Comparison of ENCODE assay signal across 13 cellular contexts in genomic region chr3:73602171-73602570, GRCh38. TPM values are rescaled to one million over a fixed set of nuclear protein-coding genes. Genes with fewer than 3 reads are reported as not detected.
DNase-seq lines count a peak whose midpoint lies in the region; TF ChIP-seq lines count a peak whose summit lies in the region.
"Had no signal": no experiment of that assay in that cellular context is flagged by ENCODE, and none has a peak within 500 bp of the region (broad histone marks: within the 10 kb centered on the region; RNA-seq: fewer than 3 reads in every experiment).

No MANE protein-coding gene starts in this region.

- H3K27ac ChIP-seq in SK-N-SH (ENCODE audit: low read depth in 2 of 2, low read length in 1 of 2): peak overlapping the region; percentile 88 to 93
- peak overlapping the region; percentile 70 for H3K27ac ChIP-seq in osteoblast (ENCODE audit: low read depth, low read length)

- TF ChIP-seq EP300 in SK-N-SH (IDR thresholded peaks at IDR 0.05; ENCODE audit: borderline replicate concordance in 1 of 2, low read depth in 1 of 2, low read length in 1 of 2): peak; percentile 59 to 97

- CTCF ChIA-PET in SK-N-SH (lab: Yijun Ruan, JAX): interaction anchor here (0.9 to 1.4 kb wide), 3 partner anchors 22 to 94 kb away, joined by 3 to 4 read pairs (median 3); partner anchors contain the start of gene PDZRN3

- TF ChIP-seq CTCF in SK-N-SH (IDR thresholded peaks at IDR 0.05) (no peak), osteoblast (IDR thresholded peaks at IDR 0.05; ENCODE audit: extremely low read depth, low read depth, low read length) (no peak)

- DNase-seq in AG20443 (ENCODE audit: low spot score) (peak; percentile 83), SK-N-SH (no peak), fibroblast of peridontal ligament (ENCODE audit: extremely low read depth) (peak; percentile 94), osteoblast (ENCODE audit: insufficient read length, low spot score, missing footprints) (no peak), posterior vena cava (ENCODE audit: low spot score) (no peak), MV-4-11 (lab: John Stamatoyannopoulos, UW) (no peak), NCI-H1092 (lab: John Stamatoyannopoulos, UW) (no peak)
- no peak for DNase-seq in activated naive CD4-positive, alpha-beta T cell treated with Interleukin-2 at 50 U/mL for 16 hours
- DNase-seq: activated CD4-positive, alpha-beta T cell treated with anti-CD3 and anti-CD28 coated beads for 36 hours; BE2C; kidney; NCI-H1930 had no signal

- H3K4me3 ChIP-seq in SK-N-SH (ENCODE audit: low read depth in 2 of 2, low read length in 1 of 2) (peak overlapping the region in 1 of 2 experiments; percentile 3; a peak in 1 of 4 replicates), osteoblast (ENCODE audit: insufficient read depth, low read length) (no peak overlapping the region)

- no peak overlapping the region for H2AFZ ChIP-seq in SK-N-SH (ENCODE audit: low read depth)
- no peak overlapping the region for H2AFZ ChIP-seq in osteoblast (ENCODE audit: low read length)

- H3K79me2 ChIP-seq in SK-N-SH (ENCODE audit: insufficient read depth) (peaks cover 65% of the 10 kb centered on the region), osteoblast (ENCODE audit: insufficient read depth, low read length) (peaks cover 19% of the 10 kb centered on the region)

- H3K27me3 ChIP-seq in SK-N-SH (ENCODE audit: insufficient read depth) (no peaks in the 10 kb centered on the region), osteoblast (ENCODE audit: insufficient read depth, low read length) (no peaks in the 10 kb centered on the region)
- H3K27me3 ChIP-seq: BE2C had no signal

- H3K4me1 ChIP-seq in SK-N-SH (ENCODE audit: control insufficient read depth in 1 of 2, insufficient read depth in 2 of 2, low read depth in 1 of 2, low read length in 1 of 2) (peaks cover 41 to 47% of the 10 kb centered on the region in 2 experiments), osteoblast (ENCODE audit: insufficient read depth, low read length) (peaks cover 57% of the 10 kb centered on the region)

- H4K20me1 ChIP-seq in SK-N-SH (ENCODE audit: insufficient read depth) (no peaks in the 10 kb centered on the region), osteoblast (ENCODE audit: insufficient read depth, low read length) (no peaks in the 10 kb centered on the region)

- no peak for TF ChIP-seq RAD21 in SK-N-SH (IDR thresholded peaks at IDR 0.05; ENCODE audit: low read length)

- 8% methylated on average over 3 of the region's 3 CpGs for WGBS in SK-N-SH (ENCODE audit: low lambda C conversion rate)

- peak overlapping the region; percentile 30; the same call in 1 of the 2 replicates for H3K9ac ChIP-seq in SK-N-SH

- H3K9me2 ChIP-seq in SK-N-SH: no peaks in the 10 kb centered on the region

- H3F3A ChIP-seq in SK-N-SH (replicated peaks; ENCODE audit: insufficient read depth): peaks cover 49% of the 10 kb centered on the region

- no peaks in the 10 kb centered on the region for H3K9me3 ChIP-seq in SK-N-SH
- no peaks in the 10 kb centered on the region for H3K9me3 ChIP-seq in osteoblast (ENCODE audit: low read depth, low read length)
- H3K9me3 ChIP-seq: BE2C had no signal

- POLR2A ChIA-PET in SK-N-SH (lab: Yijun Ruan, JAX): no interaction called here

- H3K4me2 ChIP-seq in SK-N-SH (peak overlapping the region; percentile 63), osteoblast (ENCODE audit: insufficient read depth, low read length) (peak overlapping the region; percentile 4)

- H3K36me3 ChIP-seq in SK-N-SH (replicated peaks in 1 of 2; ENCODE audit: control insufficient read depth in 1 of 2, insufficient read depth in 2 of 2, low read length in 1 of 2) (peaks cover 22 to 25% of the 10 kb centered on the region in 2 experiments), osteoblast (ENCODE audit: insufficient read depth, low read length) (peaks cover 15% of the 10 kb centered on the region)

- intact Hi-C loops in posterior vena cava (cut with DNase I): no loop called here

TF ChIP-seq in SK-N-SH, 30 proteins besides CTCF, POLR2A, EP300 and RAD21 (continues in another document):
- TF ChIP-seq TEAD4 (IDR thresholded peaks at IDR 0.05; ENCODE audit: borderline replicate concordance, insufficient read depth) (peak; percentile 91), TCF12 (IDR thresholded peaks at IDR 0.05) (peak; percentile 96), IRF3 (IDR thresholded peaks at IDR 0.05; ENCODE audit: low read depth, low read length) (no peak), YY1 (IDR thresholded peaks at IDR 0.05; ENCODE audit: low read depth) (peak; percentile 39; the same call in 1 of the 2 replicates), POLR2AphosphoS5 (IDR thresholded peaks at IDR 0.05; ENCODE audit: low read depth, low read length) (peak; percentile 79), MXI1 (IDR thresholded peaks at IDR 0.05; ENCODE audit: low read depth, low read length) (no peak), JUND (IDR thresholded peaks at IDR 0.05) (peak; percentile 92), NFIC (IDR thresholded peaks at IDR 0.05; ENCODE audit: borderline replicate concordance) (peak; percentile 99), FOXM1 (IDR thresholded peaks at IDR 0.05; ENCODE audit: low read depth) (0 out of 2 replicates have a peak, but pooled peaks have one; percentile 31), NRF1 (IDR thresholded peaks at IDR 0.05; ENCODE audit: low read depth, low read length) (no peak), REST (IDR thresholded peaks at IDR 0.05; ENCODE audit: low read depth, low read length) (no peak), SIN3A (IDR thresholded peaks at IDR 0.05; ENCODE audit: borderline replicate concordance, low read depth, low read length) (0 out of 2 replicates have a peak, but pooled peaks have one; percentile 41), FOSL2 (IDR thresholded peaks at IDR 0.05; ENCODE audit: borderline replicate concordance, low read depth) (peak; percentile 76), CHD2 (IDR thresholded peaks at IDR 0.05; ENCODE audit: low read length, partially characterized antibody) (no peak), RXRA (IDR thresholded peaks at IDR 0.05; ENCODE audit: borderline replicate concordance, low read depth) (peak; percentile 33; the same call in 1 of the 2 replicates), SMC3 (IDR thresholded peaks at IDR 0.05; ENCODE audit: low read depth, low read length) (no peak), EZH2phosphoT487 (IDR thresholded peaks at IDR 0.05; ENCODE audit: borderline replicate concordance, low read depth) (no peak), USF2 (IDR thresholded peaks at IDR 0.05; ENCODE audit: borderline replicate concordance, low read depth, low read length) (no peak), GATA2 (CRISPR knock-in tag; IDR thresholded peaks at IDR 0.05) (no peak)

RNA-seq across cellular contexts. Expression of gene PDZRN3, which starts 22.6 kb away (rescaled TPM):
- 7.9 and 10.3 TPM in 2 replicates for polyA plus RNA-seq in SK-N-SH (2012; rRNA removed)
- 13.7 and 14.2 TPM in 2 replicates for polyA plus RNA-seq in SK-N-SH (2012; cell fraction: cytosol; rRNA removed)
- 21.9 and 24.2 TPM in 2 replicates for polyA plus RNA-seq in SK-N-SH (2012; cell fraction: nucleus; rRNA removed)
- total RNA-seq in osteoblast (18.3 and 26.4 TPM in 2 replicates), posterior vena cava (10 to 100 TPM; 59.5 to 71.9 TPM)
- total RNA-seq: activated CD4-positive, alpha-beta T cell treated with anti-CD3 and anti-CD28 coated beads for 36 hours; activated T-helper 1 cell treated with anti-CD3 and anti-CD28 coated beads, Interleukin-12 subunit alpha, Interleukin-12 subunit beta, Interleukin-2, Interleukin-4 antibody, amounts not matched to agents 30 ng/mL and 10 ng/mL and 1 ng/mL, durations not matched to agents 14 hours and 24 hours and 36 hours had no signal

Comparison
In these comparisons a context has a peak if more than half of its experiments do, and no peak if none do; other contexts are left out.
1. DNase-seq: peak in AG20443 (single experiment) and fibroblast of peridontal ligament (single experiment); none in SK-N-SH (single experiment), osteoblast (single experiment), posterior vena cava (single experiment), activated naive CD4-positive, alpha-beta T cell treated with Interleukin-2 at 50 U/mL for 16 hours (single experiment), MV-4-11 (single experiment) and NCI-H1092 (single experiment).